ENCODE assay signal across 8 cellular contexts in genomic region chr4:108649863-108650211, GRCh38. TPM values are rescaled to one million over a fixed set of nuclear protein-coding genes. Genes with fewer than 3 reads are reported as not detected.
A peak's percentile ranks its signal among the peaks of the same experiment; 100 is the strongest.
DNase-seq lines count a peak whose midpoint lies in the region; ATAC-seq and TF ChIP-seq lines count a peak whose summit lies in the region.

No MANE protein-coding gene starts in this region.

- H3K27me3 ChIP-seq in iPS-15b (ENCODE audit: control insufficient read depth, insufficient read depth, low read length) (no peaks in the 10 kb centered on the region), tibial nerve (no peaks in the 10 kb centered on the region)

- 1% methylated on average over 6 of the region's 6 CpGs for WGBS in tibial nerve, 2 donors

- peak overlapping the region; percentile 48 for H3K4me3 ChIP-seq in iPS-15b (ENCODE audit: low read depth, low read length)
- peak overlapping the region; percentile 68 to 86 (median 82) for H3K4me3 ChIP-seq in tibial nerve

- TF ChIP-seq POLR2A in tibial nerve (IDR thresholded peaks at IDR 0.05): no peak

- intact Hi-C loops in posterior vena cava (cut with DNase I): no loop called here

- ATAC-seq in HG02798 (IDR thresholded peaks at IDR 0.05; ENCODE audit: poor library complexity, unreplicated experiment) (peak; percentile 11), SK-N-SH treated with all-trans-retinoic acid at 6 μM for 48 hours (peak; percentile 40)

- peak; percentile 44 for DNase-seq in DMS53 treated with DMSO at 0.1 percent for 48 hours (lab: John Stamatoyannopoulos, UW; ENCODE audit: unreplicated experiment)
- no peak for DNase-seq in DMS53 (lab: John Stamatoyannopoulos, UW)
- no peak for DNase-seq in tibial nerve (ENCODE audit: low spot score in 2 of 2)
- no peak for DNase-seq in posterior vena cava (ENCODE audit: low spot score)
- no peak for DNase-seq in NCI-H146 treated with DMSO at 0.1 percent for 48 hours (lab: John Stamatoyannopoulos, UW; ENCODE audit: unreplicated experiment)

- no peak overlapping the region for H3K9ac ChIP-seq in iPS-15b (ENCODE audit: low read depth, low read length)

- no peaks in the 10 kb centered on the region for H3K9me3 ChIP-seq in iPS-15b (ENCODE audit: control insufficient read depth, insufficient read depth, low read length)
- H3K9me3 ChIP-seq in tibial nerve: no peaks in the 10 kb centered on the region

- H3K27ac ChIP-seq in tibial nerve: peak overlapping the region in 2 of 4 donors; percentile 89 to 90

- no peaks in the 10 kb centered on the region for H3K36me3 ChIP-seq in iPS-15b (ENCODE audit: control insufficient read depth, insufficient read depth, low read length)
- H3K36me3 ChIP-seq in tibial nerve: no peaks in the 10 kb centered on the region

- TF ChIP-seq EP300 in tibial nerve (IDR thresholded peaks at IDR 0.05): no peak

- H3K4me1 ChIP-seq in iPS-15b (ENCODE audit: control insufficient read depth, insufficient read depth, low read length) (no peaks in the 10 kb centered on the region), tibial nerve (peaks cover 0 to 26% (median 11%) of the 10 kb centered on the region in 4 donors)

- no peak for TF ChIP-seq CTCF in tibial nerve (IDR thresholded peaks at IDR 0.05)

TF ChIP-seq in SK-N-SH treated with all-trans-retinoic acid at 6 μM for 48 hours, 23 proteins besides CTCF, POLR2A, EP300 and RAD21:
- TF ChIP-seq RARB (CRISPR knock-in tag; IDR thresholded peaks at IDR 0.05): no peak
- no peak for TF ChIP-seq ZC3H10 (CRISPR knock-in tag; IDR thresholded peaks at IDR 0.05)
- TF ChIP-seq, protein P1, sequence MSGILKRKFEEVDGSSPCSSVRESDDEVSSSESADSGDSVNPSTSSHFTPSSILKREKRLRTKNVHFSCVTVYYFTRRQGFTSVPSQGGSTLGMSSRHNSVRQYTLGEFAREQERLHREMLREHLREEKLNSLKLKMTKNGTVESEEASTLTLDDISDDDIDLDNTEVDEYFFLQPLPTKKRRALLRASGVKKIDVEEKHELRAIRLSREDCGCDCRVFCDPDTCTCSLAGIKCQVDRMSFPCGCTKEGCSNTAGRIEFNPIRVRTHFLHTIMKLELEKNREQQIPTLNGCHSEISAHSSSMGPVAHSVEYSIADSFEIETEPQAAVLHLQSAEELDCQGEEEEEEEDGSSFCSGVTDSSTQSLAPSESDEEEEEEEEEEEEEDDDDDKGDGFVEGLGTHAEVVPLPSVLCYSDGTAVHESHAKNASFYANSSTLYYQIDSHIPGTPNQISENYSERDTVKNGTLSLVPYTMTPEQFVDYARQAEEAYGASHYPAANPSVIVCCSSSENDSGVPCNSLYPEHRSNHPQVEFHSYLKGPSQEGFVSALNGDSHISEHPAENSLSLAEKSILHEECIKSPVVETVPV (CRISPR knock-in tag; IDR thresholded peaks at IDR 0.05): no peak
- TF ChIP-seq, protein P2, sequence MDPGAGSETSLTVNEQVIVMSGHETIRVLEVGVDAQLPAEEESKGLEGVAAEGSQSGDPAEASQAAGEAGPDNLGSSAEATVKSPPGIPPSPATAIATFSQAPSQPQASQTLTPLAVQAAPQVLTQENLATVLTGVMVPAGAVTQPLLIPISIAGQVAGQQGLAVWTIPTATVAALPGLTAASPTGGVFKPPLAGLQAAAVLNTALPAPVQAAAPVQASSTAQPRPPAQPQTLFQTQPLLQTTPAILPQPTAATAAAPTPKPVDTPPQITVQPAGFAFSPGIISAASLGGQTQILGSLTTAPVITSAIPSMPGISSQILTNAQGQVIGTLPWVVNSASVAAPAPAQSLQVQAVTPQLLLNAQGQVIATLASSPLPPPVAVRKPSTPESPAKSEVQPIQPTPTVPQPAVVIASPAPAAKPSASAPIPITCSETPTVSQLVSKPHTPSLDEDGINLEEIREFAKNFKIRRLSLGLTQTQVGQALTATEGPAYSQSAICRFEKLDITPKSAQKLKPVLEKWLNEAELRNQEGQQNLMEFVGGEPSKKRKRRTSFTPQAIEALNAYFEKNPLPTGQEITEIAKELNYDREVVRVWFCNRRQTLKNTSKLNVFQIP (CRISPR knock-in tag; IDR thresholded peaks at IDR 0.05; ENCODE audit: borderline replicate concordance, low read depth): no peak
- no peak for TF ChIP-seq ISL1 (CRISPR knock-in tag; IDR thresholded peaks at IDR 0.05)
- TF ChIP-seq SNAI2 (CRISPR knock-in tag; IDR thresholded peaks at IDR 0.05): no peak
- TF ChIP-seq TCF4 (CRISPR knock-in tag; IDR thresholded peaks at IDR 0.05; ENCODE audit: borderline replicate concordance): no peak
- TF ChIP-seq ZNF70 (CRISPR knock-in tag; IDR thresholded peaks at IDR 0.05): no peak
- no peak for TF ChIP-seq TOX (CRISPR knock-in tag; IDR thresholded peaks at IDR 0.05; ENCODE audit: borderline replicate concordance)
- TF ChIP-seq PPARA (CRISPR knock-in tag; IDR thresholded peaks at IDR 0.05; ENCODE audit: borderline replicate concordance): no peak
- no peak for TF ChIP-seq CSDC2 (CRISPR knock-in tag; IDR thresholded peaks at IDR 0.05)
- TF ChIP-seq ZFP30 (CRISPR knock-in tag; IDR thresholded peaks at IDR 0.05): no peak
- no peak for TF ChIP-seq ZNF565 (CRISPR knock-in tag; conservative IDR thresholded peaks at IDR 0.05; ENCODE audit: low read depth)
- TF ChIP-seq, protein P3, sequence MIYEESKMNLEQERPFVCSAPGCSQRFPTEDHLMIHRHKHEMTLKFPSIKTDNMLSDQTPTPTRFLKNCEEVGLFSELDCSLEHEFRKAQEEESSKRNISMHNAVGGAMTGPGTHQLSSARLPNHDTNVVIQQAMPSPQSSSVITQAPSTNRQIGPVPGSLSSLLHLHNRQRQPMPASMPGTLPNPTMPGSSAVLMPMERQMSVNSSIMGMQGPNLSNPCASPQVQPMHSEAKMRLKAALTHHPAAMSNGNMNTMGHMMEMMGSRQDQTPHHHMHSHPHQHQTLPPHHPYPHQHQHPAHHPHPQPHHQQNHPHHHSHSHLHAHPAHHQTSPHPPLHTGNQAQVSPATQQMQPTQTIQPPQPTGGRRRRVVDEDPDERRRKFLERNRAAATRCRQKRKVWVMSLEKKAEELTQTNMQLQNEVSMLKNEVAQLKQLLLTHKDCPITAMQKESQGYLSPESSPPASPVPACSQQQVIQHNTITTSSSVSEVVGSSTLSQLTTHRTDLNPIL (CRISPR knock-in tag; IDR thresholded peaks at IDR 0.05; ENCODE audit: low read depth): no peak
- TF ChIP-seq BACH2 (CRISPR knock-in tag; IDR thresholded peaks at IDR 0.05; ENCODE audit: borderline replicate concordance): no peak

RNA-seq across cellular contexts. Expression of gene OSTC, which starts 0.6 kb away (rescaled TPM):
- total RNA-seq in tibial nerve (10 to 100 TPM; 36.4 to 63.0 (median 46.6) TPM), posterior vena cava (10 to 100 TPM; 69.4 to 80.8 TPM)

RNA-seq across cellular contexts. Expression of gene RPL34, which starts 29.5 kb away (rescaled TPM):
- total RNA-seq in tibial nerve (1,000 to 10,000 TPM in 1 of 4 donors, 100 to 1,000 TPM in 3; 554 to 1,152 (median 836) TPM), posterior vena cava (100 to 1,000 TPM; 895 to 979 TPM)
